In genomic region chr10:95755511-95756004, GRCh38 we compare ENCODE assay signal across 8 cellular contexts. TPM values are rescaled to one million over a fixed set of nuclear protein-coding genes. Genes with fewer than 3 reads are reported as not detected.
DNase-seq lines count a peak whose midpoint lies in the region; ATAC-seq and TF ChIP-seq lines count a peak whose summit lies in the region.

No MANE protein-coding gene starts in this region.

- no peaks in the 10 kb centered on the region for H3K36me3 Mint-ChIP-seq in HFFc6 (ENCODE audit: low read depth)

- POLR2A ChIA-PET in PC-9 (lab: Charles Lee; ENCODE audit: unreplicated experiment), result no interaction called here

- no peaks in the 10 kb centered on the region for H3K4me1 Mint-ChIP-seq in HFFc6 (ENCODE audit: low read depth)

- no peaks in the 10 kb centered on the region for H3F3A ChIP-seq in PC-9 (ENCODE audit: insufficient read depth, low read depth)

- H3K4me3 ChIP-seq in PC-9, result no peak overlapping the region
- peak overlapping the region; percentile 46 for H3K4me3 ChIP-seq in osteoblast (ENCODE audit: insufficient read depth, low read length)

- no peaks in the 10 kb centered on the region for H3K9me2 ChIP-seq in PC-9 (ENCODE audit: insufficient read depth)

- no peak overlapping the region for H3K27ac Mint-ChIP-seq in HFFc6

- no peaks in the 10 kb centered on the region for H3K9me3 ChIP-seq in PC-9 (ENCODE audit: insufficient read depth, low read depth)
- no peaks in the 10 kb centered on the region for H3K9me3 ChIP-seq in osteoblast (ENCODE audit: low read depth, low read length)

- no peaks in the 10 kb centered on the region for H3K79me2 ChIP-seq in PC-9 (ENCODE audit: low read depth)
- H3K79me2 ChIP-seq in osteoblast (ENCODE audit: insufficient read depth, low read length), result no peaks in the 10 kb centered on the region

- H4K20me1 ChIP-seq in PC-9 (ENCODE audit: insufficient read depth) (no peaks in the 10 kb centered on the region), osteoblast (ENCODE audit: insufficient read depth, low read length) (no peaks in the 10 kb centered on the region)

- H2AFZ ChIP-seq in PC-9, result no peak overlapping the region
- peak overlapping the region; percentile 71 for H2AFZ ChIP-seq in osteoblast (ENCODE audit: low read length)

- no peak overlapping the region for H3K27ac ChIP-seq in PC-9
- no peak overlapping the region for H3K27ac ChIP-seq in osteoblast (ENCODE audit: low read depth, low read length)

- H3K27me3 Mint-ChIP-seq in HFFc6 (ENCODE audit: insufficient read depth), result no peaks in the 10 kb centered on the region

- H3K27me3 ChIP-seq in PC-9 (ENCODE audit: insufficient read depth, low read depth), result no peaks in the 10 kb centered on the region
- H3K27me3 ChIP-seq in osteoblast (ENCODE audit: insufficient read depth, low read length), result no peaks in the 10 kb centered on the region

- intact Hi-C loops in PC-9 (cut with micrococcal nuclease; ENCODE audit: unreplicated experiment), result no loop called here

- peaks cover 24% of the 10 kb centered on the region for H3K9me3 Mint-ChIP-seq in HFFc6

- CTCF ChIA-PET in PC-9 (lab: Charles Lee), result no interaction called here

- H3K4me3 Mint-ChIP-seq in HFFc6, result no peak overlapping the region

- DNase-seq in A172 (ENCODE audit: low spot score) (peak; percentile 69), PC-9 (no peak), globus pallidus (ENCODE audit: low spot score) (peak; percentile 29), osteoblast (ENCODE audit: insufficient read length, low spot score, missing footprints) (peak; percentile 29), HFFc6 (no peak), germinal center (ENCODE audit: low spot score) (no peak), cortex of kidney (lab: John Stamatoyannopoulos, UW) (no peak)

- peak; percentile 26 for ATAC-seq in GM21423 (IDR thresholded peaks at IDR 0.05; ENCODE audit: unreplicated experiment)

- no peaks in the 10 kb centered on the region for H3K36me3 ChIP-seq in PC-9 (ENCODE audit: low read depth)
- no peaks in the 10 kb centered on the region for H3K36me3 ChIP-seq in osteoblast (ENCODE audit: insufficient read depth, low read length)

- TF ChIP-seq CTCF in PC-9 (conservative IDR thresholded peaks at IDR 0.05) (no peak), osteoblast (IDR thresholded peaks at IDR 0.05; ENCODE audit: extremely low read depth, low read depth, low read length) (no peak), HFFc6 (IDR thresholded peaks at IDR 0.05) (no peak)

- H3K4me1 ChIP-seq in PC-9 (replicated peaks; ENCODE audit: insufficient read depth) (no peaks in the 10 kb centered on the region), osteoblast (ENCODE audit: insufficient read depth, low read length) (no peaks in the 10 kb centered on the region)

- no TSS peak for BruUV-seq in PC-9 (replicated peaks; lab: Mats Ljungman, UMichigan)

- H3K4me2 ChIP-seq in PC-9 (0 out of 2 replicates have a peak overlapping the region, but pooled peaks have one; percentile 16), osteoblast (ENCODE audit: insufficient read depth, low read length) (peak overlapping the region; percentile 71)

RNA-seq across cellular contexts. Expression of gene ENTPD1, which starts 0.4 kb away (rescaled TPM):
- total RNA-seq in A172 (2014; rRNA removed; shearing (Covaris generic)), result 1.9 and 2.5 TPM in 2 replicates
- total RNA-seq in PC-9 (2021) (not detected in 2 replicates), osteoblast (7.6 and 10.6 TPM in 2 replicates)
- total RNA-seq in HFFc6 (2021; fragmentation: NEBNext Ultra II Directional; extraction: Animal tissue kit (Norgen Biotek cat#: 25700)), result not detected

Comparison
In these comparisons a context has a peak if more than half of its experiments do, and no peak if none do; other contexts are left out.
1. DNase-seq: peak in A172 (single experiment), globus pallidus (single experiment) and osteoblast (single experiment); none in PC-9 (0 of 2), HFFc6 (single experiment), germinal center (single experiment) and cortex of kidney (single experiment).